8 cellular contexts compared by ENCODE assay signal in genomic region chr9:121700165-121700830, GRCh38. TPM values are rescaled to one million over a fixed set of nuclear protein-coding genes. Genes with fewer than 3 reads are reported as not detected.
DNase-seq lines count a peak whose midpoint lies in the region; ATAC-seq and TF ChIP-seq lines count a peak whose summit lies in the region.

No MANE protein-coding gene starts in this region.

- intact Hi-C loops in left colon (cut with DNase I, micrococcal nuclease): no loop called here

- TF ChIP-seq CTCF in cardiac fibroblast (IDR thresholded peaks at IDR 0.05; ENCODE audit: low read depth, low read length): peak; percentile 74

- ATAC-seq in left colon (peak; percentile 74), GM21619 (IDR thresholded peaks at IDR 0.05; ENCODE audit: unreplicated experiment) (no peak)
- no peak for ATAC-seq in stimulated activated naive CD8-positive, alpha-beta T cell treated with anti-CD3 and anti-CD28 coated beads, Interleukin-15, Interleukin-2, amounts not matched to agents 100 U/mL and 50 U/mL, for 24 hours

- DNase-seq in 8988T (peak; percentile 81), GM03348 (ENCODE audit: low spot score) (peak; percentile 78), NCI-H524 treated with DMSO at 0.1 percent for 48 hours (lab: John Stamatoyannopoulos, UW) (peak; percentile 28), cardiac fibroblast (ENCODE audit: low read depth in 2 of 2) (peak; percentile 48 to 53), left colon (peak; percentile 74 to 78), middle frontal gyrus (ENCODE audit: extremely low spot score, low spot score) (no peak)
- peak; percentile 31 for DNase-seq in stimulated activated naive CD8-positive, alpha-beta T cell treated with anti-CD3 and anti-CD28 coated beads, Interleukin-15, Interleukin-2, amounts not matched to agents 100 U/mL and 50 U/mL, for 24 hours

- peak overlapping the region; percentile 58 to 63 for H3K4me3 ChIP-seq in cardiac fibroblast (replicated peaks in 1 of 2; ENCODE audit: low read depth in 2 of 2, low read length in 2 of 2)

RNA-seq across cellular contexts. Expression of gene DAB2IP, which starts 48.9 kb away (rescaled TPM):
- total RNA-seq in left colon: 100 to 1,000 TPM; 127 to 128 TPM
